10 cellular contexts compared by ENCODE assay signal in genomic region chr17:59828478-59828760, GRCh38.
A peak's percentile ranks its signal among the peaks of the same experiment; 100 is the strongest.
DNase-seq lines count a peak whose midpoint lies in the region; ATAC-seq and TF ChIP-seq lines count a peak whose summit lies in the region.
"Had no signal": no experiment of that assay in that cellular context is flagged by ENCODE, and none has a peak within 500 bp of the region (broad histone marks: within the 10 kb centered on the region; RNA-seq: fewer than 3 reads in every experiment).

No MANE protein-coding gene starts in this region.

- no peaks in the 10 kb centered on the region for H3K27me3 ChIP-seq in skeletal muscle satellite cell (ENCODE audit: control insufficient read depth, insufficient read depth, low read length)

- no peaks in the 10 kb centered on the region for H3K9me3 ChIP-seq in skeletal muscle satellite cell (replicated peaks; ENCODE audit: low read length)

- peak overlapping the region; percentile 90 for H3K27ac ChIP-seq in RWPE1

- peak overlapping the region; percentile 57 for H3K9ac ChIP-seq in skeletal muscle satellite cell (ENCODE audit: low read depth, low read length)

- TF ChIP-seq CTCF in RWPE1 (conservative IDR thresholded peaks at IDR 0.05; ENCODE audit: low read depth) (no peak), epithelial cell of proximal tubule (conservative IDR thresholded peaks at IDR 0.05; ENCODE audit: low read depth, low read length) (no peak)

- POLR2A ChIA-PET in RWPE1 (lab: Yijun Ruan, JAX; ENCODE audit: low non-redundant PET): no interaction called here

- H3K4me1 ChIP-seq in skeletal muscle satellite cell (ENCODE audit: control insufficient read depth, insufficient read depth, low read length): peaks cover 61% of the 10 kb centered on the region

- peak overlapping the region; percentile 43 for H3K4me3 ChIP-seq in GM08714 (ENCODE audit: low read length)
- peak overlapping the region; percentile 36 for H3K4me3 ChIP-seq in epithelial cell of proximal tubule (ENCODE audit: low read depth, low read length)
- H3K4me3 ChIP-seq in skeletal muscle satellite cell (ENCODE audit: low read length): no peak overlapping the region

- ATAC-seq in GM19328 (IDR thresholded peaks at IDR 0.05; ENCODE audit: unreplicated experiment): no peak

- H3K36me3 ChIP-seq in skeletal muscle satellite cell (ENCODE audit: insufficient read depth, low read length): no peaks in the 10 kb centered on the region

- CTCF ChIA-PET in RWPE1 (lab: Yijun Ruan, JAX): interaction anchor here (0.9 to 1.5 kb wide), 2 partner anchors 30 to 76 kb away, joined by 4 to 7 read pairs; no protein-coding TSS in a partner anchor

- peak overlapping the region; percentile 44 for H3K4me2 ChIP-seq in skeletal muscle satellite cell (ENCODE audit: low read length)

- DNase-seq in RWPE1 (ENCODE audit: low spot score) (no peak), epithelial cell of proximal tubule (ENCODE audit: low read depth) (no peak), hypothalamus (lab: John Stamatoyannopoulos, UW) (no peak), superior temporal gyrus (ENCODE audit: extremely low spot score) (no peak)
- DNase-seq in stimulated activated CD4-positive, alpha-beta T cell treated with anti-CD3 and anti-CD28 coated beads, Interleukin-4, amount 100 ng/mL, for 24 hours: no peak
- DNase-seq: NCI-H187 treated with DMSO at 0.1 percent for 48 hours, T-helper 9 cell had no signal
